ENCODE assay signal across 14 cellular contexts in the genomic region with DNA sequence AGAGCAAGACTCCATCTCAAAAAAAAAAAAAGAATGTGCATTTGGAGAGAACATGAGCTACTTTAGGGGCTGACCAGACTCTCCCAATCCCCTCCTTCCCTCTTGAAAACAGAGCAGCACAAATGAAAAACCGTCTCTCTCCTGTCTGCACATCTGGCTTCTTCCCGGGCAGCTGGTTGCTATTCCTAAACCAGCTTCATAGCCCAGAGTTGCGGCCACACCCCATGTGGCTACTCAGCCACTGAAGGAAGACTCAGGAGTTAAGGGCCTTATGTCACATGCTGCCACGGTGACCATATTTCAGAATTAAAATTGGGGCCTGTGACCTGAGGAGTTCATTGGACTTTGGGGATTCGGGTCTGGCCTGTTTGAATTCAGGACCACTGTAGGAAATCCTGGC. TPM values are rescaled to one million over a fixed set of nuclear protein-coding genes. Genes with fewer than 3 reads are reported as not detected.
A peak's percentile ranks its signal among the peaks of the same experiment; 100 is the strongest.
DNase-seq lines count a peak whose midpoint lies in the region; TF ChIP-seq lines count a peak whose summit lies in the region.
"Had no signal": no experiment of that assay in that cellular context is flagged by ENCODE, and none has a peak within 500 bp of the region (broad histone marks: within the 10 kb centered on the region; RNA-seq: fewer than 3 reads in every experiment).

No MANE protein-coding gene starts in this region.

- no peak overlapping the region for H3K4me3 Mint-ChIP-seq in chondrocyte (ENCODE audit: unreplicated experiment)
- H3K4me3 Mint-ChIP-seq: CD14-positive monocyte; CD4-positive, alpha-beta memory T cell had no signal

- H3K9me3 Mint-ChIP-seq in chondrocyte (ENCODE audit: low read depth), result no peaks in the 10 kb centered on the region
- H3K9me3 Mint-ChIP-seq: CD4-positive, alpha-beta memory T cell; H9 had no signal

- H3K27me3 ChIP-seq in thyroid gland, result no peaks in the 10 kb centered on the region
- H3K27me3 ChIP-seq: BLaER1 had no signal

- peaks cover 35 to 41% of the 10 kb centered on the region in 2 donors for H3K4me1 ChIP-seq in thyroid gland
- H3K4me1 ChIP-seq: BLaER1 had no signal

- no peaks in the 10 kb centered on the region for H3K27me3 Mint-ChIP-seq in chondrocyte (ENCODE audit: low read depth)
- H3K27me3 Mint-ChIP-seq: CD4-positive, alpha-beta memory T cell had no signal

- 83 to 90% methylated on average over 5 of the region's 5 CpGs for WGBS in thyroid gland, 2 donors
- 70 to 82% methylated on average over 5 of the region's 5 CpGs for WGBS in lower leg skin, 2 donors

- TF ChIP-seq POLR2A in thyroid gland (IDR thresholded peaks at IDR 0.05) (no peak), lower leg skin (IDR thresholded peaks at IDR 0.05) (no peak)

- peaks cover 2% of the 10 kb centered on the region for H3K36me3 Mint-ChIP-seq in chondrocyte (ENCODE audit: low read depth)

- H3K27ac Mint-ChIP-seq in chondrocyte (ENCODE audit: unreplicated experiment), result no peak overlapping the region
- H3K27ac Mint-ChIP-seq: CD14-positive monocyte had no signal

- DNase-seq in AG10803 (ENCODE audit: low read depth) (peak; percentile 12), HFF-Myc (ENCODE audit: extremely low read depth, low read depth) (peak; percentile 15), chondrocyte (ENCODE audit: low spot score) (peak; percentile 21), thyroid gland (no peak), lower leg skin (ENCODE audit: low spot score in 2 of 2) (no peak)
- no peak for DNase-seq in stimulated activated naive CD4-positive, alpha-beta T cell treated with Interleukin-2 at 50 U/mL for 16 hours (lab: John Stamatoyannopoulos, UW)
- DNase-seq in activated CD4-positive, alpha-beta T cell treated with anti-CD3 and anti-CD28 coated beads for 4 hours, result no peak
- DNase-seq: CD4-positive, alpha-beta memory T cell; DMS153; DMS79; GDM1; H9 had no signal

- H3K4me3 ChIP-seq in AG10803 (ENCODE audit: low read length), result no peak overlapping the region
- H3K4me3 ChIP-seq in HFF-Myc (replicated peaks; ENCODE audit: low read depth, low read length), result no peak overlapping the region
- H3K4me3 ChIP-seq in thyroid gland (replicated peaks in 1 of 3), result no peak overlapping the region
- H3K4me3 ChIP-seq in lower leg skin (ENCODE audit: low read depth, poor library complexity, severe bottlenecking), result no peak overlapping the region
- H3K4me3 ChIP-seq: BLaER1 had no signal

- no peaks in the 10 kb centered on the region for H3K4me1 Mint-ChIP-seq in chondrocyte (ENCODE audit: low read depth)
- H3K4me1 Mint-ChIP-seq: CD14-positive monocyte had no signal

- H3K9me3 ChIP-seq in thyroid gland, result no peaks in the 10 kb centered on the region
- H3K9me3 ChIP-seq: BLaER1 had no signal

- H3K36me3 ChIP-seq in thyroid gland, result no peaks in the 10 kb centered on the region
- H3K36me3 ChIP-seq: BLaER1 had no signal

- peak overlapping the region; percentile 59 to 74 (median 73) for H3K27ac ChIP-seq in thyroid gland
- H3K27ac ChIP-seq: BLaER1 had no signal

- no peak for TF ChIP-seq CTCF in AG10803 (conservative IDR thresholded peaks at IDR 0.05; ENCODE audit: low read length)
- no peak for TF ChIP-seq CTCF in HFF-Myc (IDR thresholded peaks at IDR 0.05; ENCODE audit: low read depth, low read length, missing control alignments)
- no peak for TF ChIP-seq CTCF in chondrocyte (IDR thresholded peaks at IDR 0.05)
- no peak for TF ChIP-seq CTCF in thyroid gland (IDR thresholded peaks at IDR 0.05)
- TF ChIP-seq CTCF in lower leg skin (IDR thresholded peaks at IDR 0.05), result no peak

- intact Hi-C loops in thyroid gland (cut with DNase I), result no loop called here
- intact Hi-C loops in lower leg skin (cut with DNase I; ENCODE audit: low total_unique reads), result no loop called here

RNA-seq across cellular contexts. Expression of a gene that starts 48.3 kb away (rescaled TPM):
- 20.5 to 25.3 TPM (median 23.2 TPM) in 3 replicates for total RNA-seq in chondrocyte
- total RNA-seq in thyroid gland, result 10 to 100 TPM; 41.3 to 82.8 (median 70.9) TPM
- total RNA-seq in lower leg skin, result 10 to 100 TPM; 18.5 to 33.6 (median 25.1) TPM

RNA-seq across cellular contexts. Expression of a gene that starts 48.5 kb away (rescaled TPM):
- total RNA-seq in chondrocyte, result 68.8 to 104 TPM (median 69.2 TPM) in 3 replicates
- total RNA-seq in thyroid gland, result 100 to 1,000 TPM in 3 of 4 donors, 10 to 100 TPM in 1; 58.5 to 120 (median 112) TPM
- 100 to 1,000 TPM; 118 to 257 (median 156) TPM for total RNA-seq in lower leg skin

Comparison
In these comparisons a context has a peak if more than half of its experiments do, and no peak if none do; other contexts are left out.
1. DNase-seq: peak in AG10803 (single experiment), HFF-Myc (single experiment) and chondrocyte (single experiment); none in thyroid gland (0 of 2), lower leg skin (0 of 2), stimulated activated naive CD4-positive, alpha-beta T cell treated with Interleukin-2 at 50 U/mL for 16 hours (single experiment) and activated CD4-positive, alpha-beta T cell treated with anti-CD3 and anti-CD28 coated beads for 4 hours (0 of 2).